In genomic region chr13:114226699-114227323, GRCh38 we compare ENCODE assay signal across 9 cellular contexts. TPM values are rescaled to one million over a fixed set of nuclear protein-coding genes. Genes with fewer than 3 reads are reported as not detected.
DNase-seq lines count a peak whose midpoint lies in the region; ATAC-seq, FAIRE-seq and TF ChIP-seq lines count a peak whose summit lies in the region.
"Had no signal": no experiment of that assay in that cellular context is flagged by ENCODE, and none has a peak within 500 bp of the region (broad histone marks: within the 10 kb centered on the region; RNA-seq: fewer than 3 reads in every experiment).

No MANE protein-coding gene starts in this region.

- CTCF ChIA-PET in endothelial cell of umbilical vein (lab: Charles Lee): interaction anchor here (0.6 to 1.8 kb wide), 16 partner anchors 14 to 502 kb away, joined by 3 to 19 read pairs (median 4); no protein-coding TSS in a partner anchor

- H2AFZ ChIP-seq in endothelial cell of umbilical vein (ENCODE audit: low read depth, low read length): no peak overlapping the region

- peak; percentile 91 for FAIRE-seq in endothelial cell of umbilical vein (lab: Jason Lieb, UNC)

- no peaks in the 10 kb centered on the region for H3K36me3 ChIP-seq in CD4-positive, CD25-positive, alpha-beta regulatory T cell (ENCODE audit: control insufficient read depth, insufficient read depth, low read length)
- no peaks in the 10 kb centered on the region for H3K36me3 ChIP-seq in endothelial cell of umbilical vein (ENCODE audit: control insufficient read depth in 2 of 2, extremely low read depth in 1 of 2, insufficient read depth in 2 of 2, low read length in 2 of 2)

- H3K27ac ChIP-seq in CD4-positive, CD25-positive, alpha-beta regulatory T cell (ENCODE audit: insufficient read depth, low read length, poor library complexity, severe bottlenecking): no peak overlapping the region
- H3K27ac ChIP-seq in endothelial cell of umbilical vein (ENCODE audit: insufficient read depth, low read depth, low read length): no peak overlapping the region

- ATAC-seq in CD4-positive, CD25-positive, alpha-beta regulatory T cell (ENCODE audit: low read depth in 2 of 2): peak; percentile 82 to 86
- ATAC-seq in GM19397 (IDR thresholded peaks at IDR 0.05; ENCODE audit: unreplicated experiment): peak; percentile 80

- no peaks in the 10 kb centered on the region for H3K9me3 ChIP-seq in CD4-positive, CD25-positive, alpha-beta regulatory T cell (ENCODE audit: control insufficient read depth in 2 of 2, low read length in 2 of 2)
- no peaks in the 10 kb centered on the region for H3K9me3 ChIP-seq in endothelial cell of umbilical vein (replicated peaks; ENCODE audit: control insufficient read depth, insufficient read depth, low read length)

- peak; percentile 83 to 93 for TF ChIP-seq CTCF in endothelial cell of umbilical vein (IDR thresholded peaks at IDR 0.05; ENCODE audit: extremely low read depth in 1 of 2, insufficient read depth in 1 of 2, low read depth in 1 of 2, low read length in 2 of 2)

- dilution Hi-C loops in endothelial cell of umbilical vein (cut with MboI; ENCODE audit: extremely low pct_ligation_motif_present, low sequenced_read_pairs): no loop called here

- no peaks in the 10 kb centered on the region for H3K9me1 ChIP-seq in endothelial cell of umbilical vein (replicated peaks; ENCODE audit: control insufficient read depth, extremely low read depth, insufficient read depth, low read length)

- DNase-seq in CD4-positive, CD25-positive, alpha-beta regulatory T cell: peak; percentile 74 to 88 (median 79)
- DNase-seq in HS-27A (ENCODE audit: low read depth) (peak; percentile 36), NOMO-1 treated with dmso at 0.1 percent for 144 hours (lab: John Stamatoyannopoulos, UW; ENCODE audit: unreplicated experiment) (peak; percentile 40), endothelial cell of umbilical vein (ENCODE audit: low read depth, low spot score) (peak; percentile 80), mucosa of gallbladder (ENCODE audit: low spot score) (peak; percentile 88)
- peak; percentile 45 for DNase-seq in activated CD8-positive, alpha-beta memory T cell treated with anti-CD3 and anti-CD28 coated beads, Interleukin-2, amount 50 U/mL, for 1 hour (ENCODE audit: extremely low read depth)
- DNase-seq in stimulated activated CD8-positive, alpha-beta memory T cell treated with anti-CD3 and anti-CD28 coated beads, Interleukin-4, amount 100 ng/mL, for 48 hours: peak; percentile 94

- H3K27me3 ChIP-seq in CD4-positive, CD25-positive, alpha-beta regulatory T cell (ENCODE audit: control insufficient read depth, insufficient read depth, low read length): peaks cover 5% of the 10 kb centered on the region
- H3K27me3 ChIP-seq in endothelial cell of umbilical vein (ENCODE audit: control insufficient read depth in 2 of 2, insufficient read depth in 2 of 2, low read length in 2 of 2): peaks cover 29% of the 10 kb centered on the region in 2 experiments

- TF ChIP-seq POLR2A in endothelial cell of umbilical vein (IDR thresholded peaks at IDR 0.05; ENCODE audit: low read depth, low read length): no peak

- no peaks in the 10 kb centered on the region for H3K36me3 Mint-ChIP-seq in CD4-positive, CD25-positive, alpha-beta regulatory T cell

- no peak overlapping the region for H3K4me2 ChIP-seq in endothelial cell of umbilical vein (ENCODE audit: insufficient read depth, low read length)

- peaks cover 12 to 47% (median 30%) of the 10 kb centered on the region in 4 donors for H3K4me1 Mint-ChIP-seq in CD4-positive, CD25-positive, alpha-beta regulatory T cell

- peak overlapping the region; percentile 81 to 90 (median 84) for H3K27ac Mint-ChIP-seq in CD4-positive, CD25-positive, alpha-beta regulatory T cell

- no peaks in the 10 kb centered on the region for H3K9me3 Mint-ChIP-seq in CD4-positive, CD25-positive, alpha-beta regulatory T cell

- peak overlapping the region; percentile 11 to 88 (median 67) for H3K4me3 Mint-ChIP-seq in CD4-positive, CD25-positive, alpha-beta regulatory T cell

- peak overlapping the region; percentile 60 for H3K4me3 ChIP-seq in CD4-positive, CD25-positive, alpha-beta regulatory T cell (ENCODE audit: low read depth, low read length)
- H3K4me3 ChIP-seq in endothelial cell of umbilical vein (replicated peaks in 1 of 3; ENCODE audit: insufficient read depth in 1 of 3, low read depth in 1 of 3, low read length in 3 of 3): no peak overlapping the region

- H3K9ac ChIP-seq in endothelial cell of umbilical vein (replicated peaks; ENCODE audit: extremely low read depth, insufficient read depth, low read length): no peak overlapping the region

- BruUV-seq in endothelial cell of umbilical vein (replicated peaks; lab: Mats Ljungman, UMichigan): no TSS peak

- H3K4me1 ChIP-seq in CD4-positive, CD25-positive, alpha-beta regulatory T cell (ENCODE audit: control insufficient read depth, insufficient read depth, low read length, poor library complexity, severe bottlenecking): peaks cover 30% of the 10 kb centered on the region
- H3K4me1 ChIP-seq in endothelial cell of umbilical vein (ENCODE audit: control insufficient read depth, extremely low read depth, insufficient read depth, low read length): peaks cover 10% of the 10 kb centered on the region

- POLR2A ChIA-PET in endothelial cell of umbilical vein (lab: Charles Lee): no interaction called here

- intact Hi-C loops in endothelial cell of umbilical vein (cut with micrococcal nuclease): loop anchor here (1.0 to 5.0 kb wide), 7 partner anchors 96 to 410 kb away; no protein-coding TSS in a partner anchor

- H4K20me1 ChIP-seq in endothelial cell of umbilical vein (replicated peaks; ENCODE audit: control insufficient read depth, extremely low read depth, insufficient read depth, low read length): no peaks in the 10 kb centered on the region

- H3K27me3 Mint-ChIP-seq in CD4-positive, CD25-positive, alpha-beta regulatory T cell: peaks cover 43% of the 10 kb centered on the region

- no peaks in the 10 kb centered on the region for H3K79me2 ChIP-seq in endothelial cell of umbilical vein (ENCODE audit: control insufficient read depth, insufficient read depth, low read length)

TF ChIP-seq in endothelial cell of umbilical vein, 7 proteins besides CTCF, POLR2A, EP300 and RAD21:
- TF ChIP-seq JUN (IDR thresholded peaks at IDR 0.05; ENCODE audit: borderline replicate concordance, insufficient read depth, insufficient read length, low read depth) (no peak), POLR2AphosphoS5 (IDR thresholded peaks at IDR 0.05; ENCODE audit: insufficient read depth, low read depth, low read length) (no peak), EZH2 (IDR thresholded peaks at IDR 0.05; ENCODE audit: borderline replicate concordance, low read depth, low read length, severe bottlenecking) (no peak), GATA2 (IDR thresholded peaks at IDR 0.05; ENCODE audit: insufficient read depth, insufficient read length, low read depth, low read length) (no peak), FOS (IDR thresholded peaks at IDR 0.05; ENCODE audit: borderline replicate concordance, insufficient read depth, low read length) (no peak), MYC (IDR thresholded peaks at IDR 0.05; ENCODE audit: low read depth, low read length) (no peak), MAX (IDR thresholded peaks at IDR 0.05; ENCODE audit: insufficient read depth, insufficient read length) (no peak)

RNA-seq across cellular contexts. Expression of gene CDC16, which starts 7.9 kb away (rescaled TPM):
- total RNA-seq in CD4-positive, CD25-positive, alpha-beta regulatory T cell: 56.8 TPM
- polyA plus RNA-seq in CD4-positive, CD25-positive, alpha-beta regulatory T cell: 10 to 100 TPM; 16.1 to 27.8 (median 20.6) TPM
- total RNA-seq in endothelial cell of umbilical vein (77.1 and 83.3 TPM in 2 replicates), mucosa of gallbladder (54.2 TPM)
- polyA plus RNA-seq in endothelial cell of umbilical vein: 39.2 and 41.6 TPM in 2 replicates
- 41.9 and 47.2 TPM in 2 replicates for polyA plus RNA-seq in endothelial cell of umbilical vein (2011; cell fraction: cytosol; rRNA removed)
- 164 and 183 TPM in 2 replicates for polyA plus RNA-seq in endothelial cell of umbilical vein (2011; cell fraction: nucleus; rRNA removed)
- polyA plus RNA-seq in endothelial cell of umbilical vein (2012): 69.9 and 74.9 TPM in 2 replicates
- 60.6 and 68.8 TPM in 2 replicates for polyA minus RNA-seq in endothelial cell of umbilical vein
- 20.4 TPM for polyA minus RNA-seq in endothelial cell of umbilical vein (2011; cell fraction: cytosol; rRNA and poly(A)+ RNA removed)
- polyA minus RNA-seq in endothelial cell of umbilical vein (2011; cell fraction: nucleus; rRNA and poly(A)+ RNA removed): 72.4 and 106 TPM in 2 replicates

RNA-seq across cellular contexts. Expression of gene CFAP97D2, which starts 47.8 kb away (rescaled TPM):
- not detected for total RNA-seq in CD4-positive, CD25-positive, alpha-beta regulatory T cell
- polyA plus RNA-seq in CD4-positive, CD25-positive, alpha-beta regulatory T cell: under 1 TPM in 2 of 4 donors, not detected in 2; 0.22 to 0.86 TPM
- total RNA-seq in endothelial cell of umbilical vein (not detected in 2 replicates), mucosa of gallbladder (not detected)
- polyA plus RNA-seq in endothelial cell of umbilical vein: 0.13 TPM in 1 of 2 replicates, not detected in the other
- not detected in 2 replicates for polyA plus RNA-seq in endothelial cell of umbilical vein (2011; cell fraction: cytosol; rRNA removed)
- polyA plus RNA-seq in endothelial cell of umbilical vein (2011; cell fraction: nucleus; rRNA removed): not detected in 2 replicates
- polyA plus RNA-seq in endothelial cell of umbilical vein (2012): not detected in 2 replicates
- polyA minus RNA-seq in endothelial cell of umbilical vein: not detected in 2 replicates
- not detected for polyA minus RNA-seq in endothelial cell of umbilical vein (2011; cell fraction: cytosol; rRNA and poly(A)+ RNA removed)
- polyA minus RNA-seq in endothelial cell of umbilical vein (2011; cell fraction: nucleus; rRNA and poly(A)+ RNA removed): not detected in 2 replicates
- total RNA-seq: activated CD8-positive, alpha-beta memory T cell treated with anti-CD3 and anti-CD28 coated beads for 36 hours had no signal

RNA-seq across cellular contexts. Expression of gene UPF3A, which starts 54.6 kb away (rescaled TPM):
- total RNA-seq in CD4-positive, CD25-positive, alpha-beta regulatory T cell: 50.0 TPM
- polyA plus RNA-seq in CD4-positive, CD25-positive, alpha-beta regulatory T cell: 10 to 100 TPM; 14.5 to 30.7 (median 16.4) TPM
- total RNA-seq in endothelial cell of umbilical vein (74.4 and 75.4 TPM in 2 replicates), mucosa of gallbladder (34.2 TPM)
- polyA plus RNA-seq in endothelial cell of umbilical vein: 35.2 and 37.2 TPM in 2 replicates
- polyA plus RNA-seq in endothelial cell of umbilical vein (2011; cell fraction: cytosol; rRNA removed): 38.7 and 39.2 TPM in 2 replicates
- polyA plus RNA-seq in endothelial cell of umbilical vein (2011; cell fraction: nucleus; rRNA removed): 111 and 145 TPM in 2 replicates
- 49.3 and 52.6 TPM in 2 replicates for polyA plus RNA-seq in endothelial cell of umbilical vein (2012)
- polyA minus RNA-seq in endothelial cell of umbilical vein: 21.2 and 26.4 TPM in 2 replicates
- polyA minus RNA-seq in endothelial cell of umbilical vein (2011; cell fraction: cytosol; rRNA and poly(A)+ RNA removed): 19.4 TPM
- 32.5 and 34.1 TPM in 2 replicates for polyA minus RNA-seq in endothelial cell of umbilical vein (2011; cell fraction: nucleus; rRNA and poly(A)+ RNA removed)

Comparison
In these comparisons a context has a peak if more than half of its experiments do, and no peak if none do; other contexts are left out.
1. DNase-seq: peak in every context shown above with its lines; median percentile 94 in stimulated activated CD8-positive, alpha-beta memory T cell treated with anti-CD3 and anti-CD28 coated beads, Interleukin-4, amount 100 ng/mL, for 48 hours; 88 in mucosa of gallbladder; 80 in endothelial cell of umbilical vein; 79 in CD4-positive, CD25-positive, alpha-beta regulatory T cell; 45 in activated CD8-positive, alpha-beta memory T cell treated with anti-CD3 and anti-CD28 coated beads, Interleukin-2, amount 50 U/mL, for 1 hour; 40 in NOMO-1 treated with dmso at 0.1 percent for 144 hours; 36 in HS-27A.